ENCODE assay signal across 9 cellular contexts in genomic region chr14:26163761-26164160, GRCh38.
A peak's percentile ranks its signal among the peaks of the same experiment; 100 is the strongest.
DNase-seq lines count a peak whose midpoint lies in the region; ATAC-seq and TF ChIP-seq lines count a peak whose summit lies in the region.
"Had no signal": no experiment of that assay in that cellular context is flagged by ENCODE, and none has a peak within 500 bp of the region (broad histone marks: within the 10 kb centered on the region; RNA-seq: fewer than 3 reads in every experiment).

No MANE protein-coding gene starts in this region.

- H3K27me3 ChIP-seq in DND-41 (ENCODE audit: insufficient read depth, low read length, poor library complexity) = no peaks in the 10 kb centered on the region
- H3K27me3 ChIP-seq in mesenchymal stem cell (ENCODE audit: control insufficient read depth in 1 of 2, insufficient read depth in 1 of 2, low read length in 2 of 2) = peaks cover 3 to 5% of the 10 kb centered on the region in 2 experiments

- WGBS in mesenchymal stem cell = no CpG with 5 or more reads among the region's 1 CpG

- no peak overlapping the region for H2BK120ac ChIP-seq in mesenchymal stem cell (ENCODE audit: low read depth, low read length)

- no peaks in the 10 kb centered on the region for H3K9me3 ChIP-seq in DND-41 (ENCODE audit: insufficient read depth, low read length, severe bottlenecking)
- H3K9me3 ChIP-seq in mesenchymal stem cell (ENCODE audit: control insufficient read depth, low read length) = peaks cover 4% of the 10 kb centered on the region

- H3K9ac ChIP-seq in DND-41 (ENCODE audit: low read depth, low read length) = no peak overlapping the region
- no peak overlapping the region for H3K9ac ChIP-seq in mesenchymal stem cell (ENCODE audit: low read length)

- H2AFZ ChIP-seq in DND-41 (ENCODE audit: low read depth, low read length) (no peak overlapping the region), mesenchymal stem cell (ENCODE audit: low read depth, low read length) (no peak overlapping the region)

- no peak overlapping the region for H2BK12ac ChIP-seq in mesenchymal stem cell (ENCODE audit: low read length in 2 of 2)

- H3K23ac ChIP-seq in mesenchymal stem cell (ENCODE audit: low read length in 2 of 2) = no peak overlapping the region

- H3K4ac ChIP-seq in mesenchymal stem cell (ENCODE audit: low read depth in 1 of 2, low read length in 2 of 2) = no peak overlapping the region

- no peaks in the 10 kb centered on the region for H4K20me1 ChIP-seq in DND-41 (ENCODE audit: insufficient read depth, low read length)

- no peak overlapping the region for H2BK5ac ChIP-seq in mesenchymal stem cell (ENCODE audit: low read depth, low read length, poor library complexity, severe bottlenecking)

- H3K79me2 ChIP-seq in DND-41 (ENCODE audit: insufficient read depth, low read length) = no peaks in the 10 kb centered on the region

- H3K79me1 ChIP-seq in mesenchymal stem cell (replicated peaks; ENCODE audit: low read length, poor library complexity, severe bottlenecking) = no peaks in the 10 kb centered on the region

- in situ Hi-C loops in astrocyte of the cerebellum (cut with HindIII; ENCODE audit: low sequenced_read_pairs) = no loop called here

- DNase-seq in DND-41 (no peak), NCI-H1694 treated with DMSO at 0.1 percent for 48 hours (lab: John Stamatoyannopoulos, UW) (peak; percentile 49), astrocyte of the cerebellum (ENCODE audit: low read depth) (peak; percentile 22), mesenchymal stem cell (peak; percentile 46), GM10266 (ENCODE audit: extremely low spot score) (no peak), GF-D8 (lab: John Stamatoyannopoulos, UW) (no peak)
- DNase-seq: activated B cell treated with CpG ODN at 0.5 μM for 24 hours had no signal

- H3K27ac ChIP-seq in DND-41 (ENCODE audit: low read length) (no peak overlapping the region), mesenchymal stem cell (ENCODE audit: low read length, poor library complexity, severe bottlenecking) (no peak overlapping the region)

- H4K8ac ChIP-seq in mesenchymal stem cell (ENCODE audit: low read length) = no peak overlapping the region

- no peak overlapping the region for H2BK15ac ChIP-seq in mesenchymal stem cell (ENCODE audit: low read depth, poor library complexity, severe bottlenecking)

- H2AK5ac ChIP-seq in mesenchymal stem cell (ENCODE audit: low read length, severe bottlenecking) = no peak overlapping the region

- ATAC-seq in DND-41 (ENCODE audit: insufficient read depth, low read depth) (no peak), HG03342 (IDR thresholded peaks at IDR 0.05; ENCODE audit: unreplicated experiment) (no peak), GM19023 (IDR thresholded peaks at IDR 0.05; ENCODE audit: unreplicated experiment) (no peak)

- peak overlapping the region in 1 of 2 experiments; percentile 81 for H3K14ac ChIP-seq in mesenchymal stem cell (ENCODE audit: low read length in 2 of 2)

- no peak overlapping the region for H3K4me3 ChIP-seq in DND-41 (ENCODE audit: low read depth in 1 of 2, low read length in 2 of 2)
- no peak overlapping the region for H3K4me3 ChIP-seq in astrocyte of the cerebellum (ENCODE audit: low read depth, low read length)
- H3K4me3 ChIP-seq in mesenchymal stem cell (ENCODE audit: insufficient read depth in 1 of 2, low read depth in 1 of 2, low read length in 2 of 2) = no peak overlapping the region

- H4K91ac ChIP-seq in mesenchymal stem cell (ENCODE audit: low read length) = no peak overlapping the region

- TF ChIP-seq CTCF in DND-41 (IDR thresholded peaks at IDR 0.05; ENCODE audit: borderline replicate concordance, extremely low read depth, low read length, poor library complexity, severe bottlenecking) (peak; percentile 38), astrocyte of the cerebellum (IDR thresholded peaks at IDR 0.05; ENCODE audit: low read depth, low read length, missing control alignments) (peak; percentile 64), GM10266 (IDR thresholded peaks at IDR 0.05; ENCODE audit: control insufficient read depth, insufficient read depth, low read depth, missing control alignments) (no peak)

- no peaks in the 10 kb centered on the region for H3K4me1 ChIP-seq in DND-41 (ENCODE audit: insufficient read depth, low read length)
- no peaks in the 10 kb centered on the region for H3K4me1 ChIP-seq in mesenchymal stem cell (ENCODE audit: control insufficient read depth, insufficient read depth, low read depth, low read length)

- H3K36me3 ChIP-seq in DND-41 (ENCODE audit: insufficient read depth, low read length) (no peaks in the 10 kb centered on the region), mesenchymal stem cell (ENCODE audit: control insufficient read depth in 1 of 2, insufficient read depth in 2 of 2, low read depth in 1 of 2, low read length in 2 of 2) (no peaks in the 10 kb centered on the region)

- no peak overlapping the region for H3K18ac ChIP-seq in mesenchymal stem cell (ENCODE audit: low read depth in 1 of 2, low read length in 2 of 2)

- H3K4me2 ChIP-seq in DND-41 (ENCODE audit: insufficient read depth, low read length) (no peak overlapping the region), mesenchymal stem cell (ENCODE audit: low read length, poor library complexity, severe bottlenecking) (no peak overlapping the region)

Comparison
In these comparisons a context has a peak if more than half of its experiments do, and no peak if none do; other contexts are left out.
1. DNase-seq: peak in NCI-H1694 treated with DMSO at 0.1 percent for 48 hours (single experiment), astrocyte of the cerebellum (single experiment) and mesenchymal stem cell (single experiment); none in DND-41 (single experiment), GM10266 (single experiment) and GF-D8 (single experiment).